Comparison of ENCODE assay signal across 2 cellular contexts in genomic region chr5:142295960-142296860, GRCh38.
TF ChIP-seq lines count a peak whose summit lies in the region.

No MANE protein-coding gene starts in this region.

TF ChIP-seq in SK-N-SH, 30 proteins besides CTCF, POLR2A, EP300 and RAD21:
- TF ChIP-seq GATA2 (CRISPR knock-in tag; IDR thresholded peaks at IDR 0.05) (no peak), POLR2AphosphoS5 (IDR thresholded peaks at IDR 0.05; ENCODE audit: low read depth, low read length) (no peak), NRF1 (IDR thresholded peaks at IDR 0.05; ENCODE audit: low read depth, low read length) (no peak), IRF3 (IDR thresholded peaks at IDR 0.05; ENCODE audit: low read depth, low read length) (no peak), GABPA (IDR thresholded peaks at IDR 0.05; ENCODE audit: low read depth) (no peak), TEAD4 (IDR thresholded peaks at IDR 0.05; ENCODE audit: borderline replicate concordance, insufficient read depth) (no peak), TCF12 (IDR thresholded peaks at IDR 0.05) (no peak), ZBTB33 (IDR thresholded peaks at IDR 0.05; ENCODE audit: borderline replicate concordance, low read depth) (no peak), FOSL2 (IDR thresholded peaks at IDR 0.05; ENCODE audit: borderline replicate concordance, low read depth) (no peak), MAX (IDR thresholded peaks at IDR 0.05; ENCODE audit: low read depth) (no peak)

TF ChIP-seq in SK-N-SH treated with all-trans-retinoic acid at 6 μM for 48 hours, 23 proteins besides CTCF, POLR2A, EP300 and RAD21:
- TF ChIP-seq RARB (CRISPR knock-in tag; IDR thresholded peaks at IDR 0.05), result no peak
- TF ChIP-seq ESRRG (CRISPR knock-in tag; IDR thresholded peaks at IDR 0.05), result no peak
- TF ChIP-seq ISL1 (CRISPR knock-in tag; IDR thresholded peaks at IDR 0.05), result no peak
- no peak for TF ChIP-seq CREB5 (CRISPR knock-in tag; IDR thresholded peaks at IDR 0.05; ENCODE audit: low read depth)
- TF ChIP-seq ZFP3 (CRISPR knock-in tag; IDR thresholded peaks at IDR 0.05), result no peak
- no peak for TF ChIP-seq POU6F1 (CRISPR knock-in tag; IDR thresholded peaks at IDR 0.05; ENCODE audit: borderline replicate concordance, low read depth)
- no peak for TF ChIP-seq GLIS3 (CRISPR knock-in tag; IDR thresholded peaks at IDR 0.05)
- no peak for TF ChIP-seq TSHZ2 (CRISPR knock-in tag; IDR thresholded peaks at IDR 0.05)
- TF ChIP-seq CSDC2 (CRISPR knock-in tag; IDR thresholded peaks at IDR 0.05), result no peak
- TF ChIP-seq ZNF70 (CRISPR knock-in tag; IDR thresholded peaks at IDR 0.05), result no peak
- TF ChIP-seq TCF4 (CRISPR knock-in tag; IDR thresholded peaks at IDR 0.05; ENCODE audit: borderline replicate concordance), result no peak
- no peak for TF ChIP-seq ARNTL (CRISPR knock-in tag; IDR thresholded peaks at IDR 0.05; ENCODE audit: borderline replicate concordance, low read depth)
- TF ChIP-seq PPARA (CRISPR knock-in tag; IDR thresholded peaks at IDR 0.05; ENCODE audit: borderline replicate concordance), result no peak
- no peak for TF ChIP-seq OSR1 (CRISPR knock-in tag; IDR thresholded peaks at IDR 0.05)
- no peak for TF ChIP-seq CSRNP3 (CRISPR knock-in tag; IDR thresholded peaks at IDR 0.05)
- no peak for TF ChIP-seq TOX (CRISPR knock-in tag; IDR thresholded peaks at IDR 0.05; ENCODE audit: borderline replicate concordance)
- TF ChIP-seq BACH2 (CRISPR knock-in tag; IDR thresholded peaks at IDR 0.05; ENCODE audit: borderline replicate concordance), result no peak
- no peak for TF ChIP-seq ZC3H10 (CRISPR knock-in tag; IDR thresholded peaks at IDR 0.05)
- TF ChIP-seq PATZ1 (CRISPR knock-in tag; IDR thresholded peaks at IDR 0.05; ENCODE audit: borderline replicate concordance), result no peak
- no peak for TF ChIP-seq ZFP30 (CRISPR knock-in tag; IDR thresholded peaks at IDR 0.05)
